ENCODE assay signal across 1 cellular context in the genomic region with DNA sequence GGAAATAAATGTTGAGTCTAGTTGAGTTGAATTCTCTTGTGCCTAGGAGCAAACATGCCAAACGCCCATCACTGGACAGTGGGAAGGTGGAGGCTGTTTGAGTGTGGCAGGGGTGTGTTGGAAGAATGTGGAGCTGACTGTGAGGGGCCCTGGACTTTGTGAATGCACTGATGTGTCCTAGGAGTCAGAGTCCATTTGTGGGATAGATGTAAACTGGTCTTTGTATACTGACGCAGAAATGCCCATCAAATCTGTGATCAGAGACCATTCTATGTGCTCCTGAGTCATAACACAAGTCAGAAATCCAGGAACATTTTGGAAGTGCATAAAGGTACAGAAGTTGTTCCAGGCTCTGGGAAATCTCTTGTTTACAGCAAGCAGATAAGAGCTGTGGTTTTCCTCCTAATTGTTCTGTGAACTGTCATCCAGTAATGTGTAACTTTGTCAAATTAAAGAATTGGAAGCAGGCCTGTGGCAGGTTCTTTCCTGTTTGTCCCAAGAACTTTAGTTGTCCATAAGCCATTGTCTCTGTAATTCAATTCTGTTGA.
A peak's percentile ranks its signal among the peaks of the same experiment; 100 is the strongest.
TF ChIP-seq lines count a peak whose summit lies in the region.

No MANE protein-coding gene starts in this region.

TF ChIP-seq in HepG2, 621 proteins besides CTCF, POLR2A, EP300 and RAD21 (continued from another document and continues in another):
- TF ChIP-seq NR2F6 (IDR thresholded peaks at IDR 0.05): no peak
- TF ChIP-seq NR2F6 (CRISPR knock-in tag; IDR thresholded peaks at IDR 0.05): 0 out of 2 replicates have a peak, but pooled peaks have one; percentile 12
- no peak; the same call in 1 of the 2 replicates for TF ChIP-seq ZNF609 (CRISPR knock-in tag; IDR thresholded peaks at IDR 0.05; ENCODE audit: borderline replicate concordance)
- TF ChIP-seq HNF1A (IDR thresholded peaks at IDR 0.05; ENCODE audit: low read depth): no peak
- TF ChIP-seq HNF1A (CRISPR knock-in tag; IDR thresholded peaks at IDR 0.05; ENCODE audit: borderline replicate concordance): no peak
- TF ChIP-seq NFE2L2 (IDR thresholded peaks at IDR 0.05; ENCODE audit: low read length): no peak
- TF ChIP-seq RCOR2 (CRISPR knock-in tag; IDR thresholded peaks at IDR 0.05): peak; percentile 50; the same call in 1 of the 2 replicates
- TF ChIP-seq, protein P1, sequence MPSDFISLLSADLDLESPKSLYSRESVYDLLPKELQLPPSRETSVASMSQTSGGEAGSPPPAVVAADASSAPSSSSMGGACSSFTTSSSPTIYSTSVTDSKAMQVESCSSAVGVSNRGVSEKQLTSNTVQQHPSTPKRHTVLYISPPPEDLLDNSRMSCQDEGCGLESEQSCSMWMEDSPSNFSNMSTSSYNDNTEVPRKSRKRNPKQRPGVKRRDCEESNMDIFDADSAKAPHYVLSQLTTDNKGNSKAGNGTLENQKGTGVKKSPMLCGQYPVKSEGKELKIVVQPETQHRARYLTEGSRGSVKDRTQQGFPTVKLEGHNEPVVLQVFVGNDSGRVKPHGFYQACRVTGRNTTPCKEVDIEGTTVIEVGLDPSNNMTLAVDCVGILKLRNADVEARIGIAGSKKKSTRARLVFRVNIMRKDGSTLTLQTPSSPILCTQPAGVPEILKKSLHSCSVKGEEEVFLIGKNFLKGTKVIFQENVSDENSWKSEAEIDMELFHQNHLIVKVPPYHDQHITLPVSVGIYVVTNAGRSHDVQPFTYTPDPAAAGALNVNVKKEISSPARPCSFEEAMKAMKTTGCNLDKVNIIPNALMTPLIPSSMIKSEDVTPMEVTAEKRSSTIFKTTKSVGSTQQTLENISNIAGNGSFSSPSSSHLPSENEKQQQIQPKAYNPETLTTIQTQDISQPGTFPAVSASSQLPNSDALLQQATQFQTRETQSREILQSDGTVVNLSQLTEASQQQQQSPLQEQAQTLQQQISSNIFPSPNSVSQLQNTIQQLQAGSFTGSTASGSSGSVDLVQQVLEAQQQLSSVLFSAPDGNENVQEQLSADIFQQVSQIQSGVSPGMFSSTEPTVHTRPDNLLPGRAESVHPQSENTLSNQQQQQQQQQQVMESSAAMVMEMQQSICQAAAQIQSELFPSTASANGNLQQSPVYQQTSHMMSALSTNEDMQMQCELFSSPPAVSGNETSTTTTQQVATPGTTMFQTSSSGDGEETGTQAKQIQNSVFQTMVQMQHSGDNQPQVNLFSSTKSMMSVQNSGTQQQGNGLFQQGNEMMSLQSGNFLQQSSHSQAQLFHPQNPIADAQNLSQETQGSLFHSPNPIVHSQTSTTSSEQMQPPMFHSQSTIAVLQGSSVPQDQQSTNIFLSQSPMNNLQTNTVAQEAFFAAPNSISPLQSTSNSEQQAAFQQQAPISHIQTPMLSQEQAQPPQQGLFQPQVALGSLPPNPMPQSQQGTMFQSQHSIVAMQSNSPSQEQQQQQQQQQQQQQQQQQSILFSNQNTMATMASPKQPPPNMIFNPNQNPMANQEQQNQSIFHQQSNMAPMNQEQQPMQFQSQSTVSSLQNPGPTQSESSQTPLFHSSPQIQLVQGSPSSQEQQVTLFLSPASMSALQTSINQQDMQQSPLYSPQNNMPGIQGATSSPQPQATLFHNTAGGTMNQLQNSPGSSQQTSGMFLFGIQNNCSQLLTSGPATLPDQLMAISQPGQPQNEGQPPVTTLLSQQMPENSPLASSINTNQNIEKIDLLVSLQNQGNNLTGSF (CRISPR knock-in tag; IDR thresholded peaks at IDR 0.05): no peak
- TF ChIP-seq ZNF318 (CRISPR knock-in tag; IDR thresholded peaks at IDR 0.05): no peak
- no peak for TF ChIP-seq ZNF629 (CRISPR knock-in tag; conservative IDR thresholded peaks at IDR 0.05)
- 0 out of 2 replicates have a peak, but pooled peaks have one; percentile 37 for TF ChIP-seq SIN3A (IDR thresholded peaks at IDR 0.05; ENCODE audit: borderline replicate concordance, low read depth, low read length)
- 0 out of 2 replicates have a peak, but pooled peaks have one; percentile 47 for TF ChIP-seq ZNF431 (CRISPR knock-in tag; IDR thresholded peaks at IDR 0.05; ENCODE audit: borderline replicate concordance, low read depth)
- TF ChIP-seq ZNF607 (CRISPR knock-in tag; IDR thresholded peaks at IDR 0.05; ENCODE audit: borderline replicate concordance): no peak
- no peak for TF ChIP-seq KLF9 (CRISPR knock-in tag; IDR thresholded peaks at IDR 0.05; ENCODE audit: low read depth)
- TF ChIP-seq CBX2 (IDR thresholded peaks at IDR 0.05; ENCODE audit: low read depth, low read length): no peak
- no peak for TF ChIP-seq CBX2 (CRISPR knock-in tag; IDR thresholded peaks at IDR 0.05; ENCODE audit: low read depth)
- TF ChIP-seq ZNF12 (CRISPR knock-in tag; IDR thresholded peaks at IDR 0.05): no peak
- TF ChIP-seq MTF2 (CRISPR knock-in tag; IDR thresholded peaks at IDR 0.05; ENCODE audit: borderline replicate concordance): no peak
- no peak for TF ChIP-seq ATF7-NPFF (CRISPR knock-in tag; IDR thresholded peaks at IDR 0.05; ENCODE audit: low read depth)
- no peak for TF ChIP-seq TBX3 (IDR thresholded peaks at IDR 0.05; ENCODE audit: borderline replicate concordance)
- TF ChIP-seq ZNF296 (CRISPR knock-in tag; conservative IDR thresholded peaks at IDR 0.05): no peak
- TF ChIP-seq, protein P2, sequence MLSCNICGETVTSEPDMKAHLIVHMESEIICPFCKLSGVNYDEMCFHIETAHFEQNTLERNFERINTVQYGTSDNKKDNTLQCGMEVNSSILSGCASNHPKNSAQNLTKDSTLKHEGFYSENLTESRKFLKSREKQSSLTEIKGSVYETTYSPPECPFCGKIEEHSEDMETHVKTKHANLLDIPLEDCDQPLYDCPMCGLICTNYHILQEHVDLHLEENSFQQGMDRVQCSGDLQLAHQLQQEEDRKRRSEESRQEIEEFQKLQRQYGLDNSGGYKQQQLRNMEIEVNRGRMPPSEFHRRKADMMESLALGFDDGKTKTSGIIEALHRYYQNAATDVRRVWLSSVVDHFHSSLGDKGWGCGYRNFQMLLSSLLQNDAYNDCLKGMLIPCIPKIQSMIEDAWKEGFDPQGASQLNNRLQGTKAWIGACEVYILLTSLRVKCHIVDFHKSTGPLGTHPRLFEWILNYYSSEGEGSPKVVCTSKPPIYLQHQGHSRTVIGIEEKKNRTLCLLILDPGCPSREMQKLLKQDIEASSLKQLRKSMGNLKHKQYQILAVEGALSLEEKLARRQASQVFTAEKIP (CRISPR knock-in tag; IDR thresholded peaks at IDR 0.05; ENCODE audit: borderline replicate concordance): no peak
- no peak for TF ChIP-seq MAFK (conservative IDR thresholded peaks at IDR 0.05 in 1 of 2, IDR thresholded peaks at IDR 0.05 in 1 of 2; ENCODE audit: low read length in 2 of 2)
- TF ChIP-seq U2AF1 (optimal IDR thresholded peaks at IDR 0.05; ENCODE audit: low read depth, low read length): no peak
- no peak for TF ChIP-seq SNRNP70 (IDR thresholded peaks at IDR 0.05; ENCODE audit: low read depth, low read length)
- TF ChIP-seq ZNF468 (CRISPR knock-in tag; IDR thresholded peaks at IDR 0.05): no peak
